8 cellular contexts compared by ENCODE assay signal in genomic region chr15:94804613-94805012, GRCh38.
"Had no signal": no experiment of that assay in that cellular context is flagged by ENCODE, and none has a peak within 500 bp of the region (broad histone marks: within the 10 kb centered on the region; RNA-seq: fewer than 3 reads in every experiment).

No MANE protein-coding gene starts in this region.

- FAIRE-seq: G401.6, GM12878, GM12891, GM12892, GM18507, GM19239 had no signal

- H3K4me3 ChIP-seq: GM12878 had no signal

- ATAC-seq: GM12878 had no signal

- DNase-seq: GDM1, GF-D8 had no signal
